Comparison of ENCODE assay signal across 8 cellular contexts in the genomic region with DNA sequence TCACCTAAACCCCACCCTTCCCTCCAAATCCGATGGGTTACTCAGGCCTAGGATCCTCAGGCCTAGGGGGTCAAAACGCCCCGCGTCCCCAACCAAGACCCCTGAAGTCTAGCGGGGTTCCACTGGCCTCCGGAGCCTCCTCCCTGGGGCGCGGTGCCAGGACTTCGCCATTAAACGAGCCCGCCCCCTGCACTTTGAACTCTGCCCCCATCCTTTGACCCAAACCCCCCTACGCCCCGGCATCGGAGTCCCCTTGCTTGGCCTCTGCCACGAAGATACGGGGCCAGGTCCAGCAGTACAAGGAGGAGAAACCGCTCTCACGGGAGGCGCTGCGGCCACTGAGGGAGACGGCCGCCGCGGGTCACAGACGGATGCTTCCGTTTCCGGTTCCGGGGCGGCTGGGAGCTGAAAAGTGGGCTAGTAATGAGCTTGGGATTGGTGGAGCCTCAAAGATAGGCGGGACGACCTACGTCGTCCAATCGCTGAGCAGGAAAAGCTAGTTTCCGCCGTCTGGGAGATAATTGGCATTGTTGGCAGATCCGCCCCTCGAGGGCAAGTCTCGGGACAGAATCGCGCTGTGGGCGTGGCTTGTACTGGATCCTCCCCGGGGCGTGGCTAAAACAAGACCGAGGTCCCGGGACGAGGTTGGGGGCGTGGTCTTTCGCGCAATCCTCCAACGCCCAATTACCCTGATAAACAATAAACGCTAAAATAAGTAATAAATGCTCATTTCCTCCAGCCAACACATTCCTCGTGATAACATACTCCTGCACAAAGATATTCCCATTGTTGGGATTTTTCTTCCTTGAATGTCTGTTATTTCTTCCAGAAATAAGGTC. TPM values are rescaled to one million over a fixed set of nuclear protein-coding genes. Genes with fewer than 3 reads are reported as not detected.
A peak's percentile ranks its signal among the peaks of the same experiment; 100 is the strongest.
DNase-seq lines count a peak whose midpoint lies in the region; ATAC-seq and TF ChIP-seq lines count a peak whose summit lies in the region.

No MANE protein-coding gene starts in this region.

- intact Hi-C loops in naive thymus-derived CD4-positive, alpha-beta T cell (cut with micrococcal nuclease): loop anchor here (1.0 to 10.0 kb wide), 20 partner anchors 12 to 524 kb away; a partner anchor contains a TSS

- H3K4me1 ChIP-seq in naive thymus-derived CD4-positive, alpha-beta T cell (ENCODE audit: control insufficient read depth in 2 of 2, insufficient read depth in 2 of 2, low read length in 2 of 2): peaks cover 9 to 11% of the 10 kb centered on the region in 2 donors

- peak overlapping the region; percentile 86 to 98 (median 96) for H3K4me3 Mint-ChIP-seq in naive thymus-derived CD4-positive, alpha-beta T cell
- H3K4me3 Mint-ChIP-seq in stimulated activated memory B cell treated with anti-CD40 and anti-IgM and Interleukin-4, amounts not matched to agents 10 μg/mL and 1 μg/mL and 100 μg/mL, for 72 hours: peak overlapping the region; percentile 95

- no peaks in the 10 kb centered on the region for H3K27me3 ChIP-seq in naive thymus-derived CD4-positive, alpha-beta T cell (ENCODE audit: control insufficient read depth in 2 of 2, insufficient read depth in 2 of 2, low read length in 2 of 2)

- H3K4me3 ChIP-seq in LNCaP clone FGC (ENCODE audit: low read depth, low read length) (peak overlapping the region; percentile 86), fibroblast of mammary gland (ENCODE audit: control insufficient read depth, low read depth, low read length) (peak overlapping the region; percentile 98)
- H3K4me3 ChIP-seq in naive thymus-derived CD4-positive, alpha-beta T cell (ENCODE audit: low read length): peak overlapping the region; percentile 93

- H3K9me3 ChIP-seq in naive thymus-derived CD4-positive, alpha-beta T cell (ENCODE audit: control insufficient read depth in 2 of 3, low read length in 3 of 3): no peaks in the 10 kb centered on the region

- no peaks in the 10 kb centered on the region for H3K36me3 ChIP-seq in naive thymus-derived CD4-positive, alpha-beta T cell (ENCODE audit: control insufficient read depth in 2 of 3, insufficient read depth in 3 of 3, low read length in 3 of 3)

- peaks cover 0 to 6% (median 0%) of the 10 kb centered on the region in 5 donors for H3K36me3 Mint-ChIP-seq in naive thymus-derived CD4-positive, alpha-beta T cell
- no peaks in the 10 kb centered on the region for H3K36me3 Mint-ChIP-seq in stimulated activated memory B cell treated with anti-CD40 and anti-IgM and Interleukin-4, amounts not matched to agents 10 μg/mL and 1 μg/mL and 100 μg/mL, for 72 hours

- H3K9me3 Mint-ChIP-seq in naive thymus-derived CD4-positive, alpha-beta T cell: peaks cover 0 to 3% (median 0%) of the 10 kb centered on the region in 11 donors
- no peaks in the 10 kb centered on the region for H3K9me3 Mint-ChIP-seq in stimulated activated memory B cell treated with anti-CD40 and anti-IgM and Interleukin-4, amounts not matched to agents 10 μg/mL and 1 μg/mL and 100 μg/mL, for 72 hours

- H3K27ac ChIP-seq in RWPE1: peak overlapping the region; percentile 89
- peak overlapping the region; percentile 87 for H3K27ac ChIP-seq in naive thymus-derived CD4-positive, alpha-beta T cell (ENCODE audit: low read depth, low read length)

- H3K4me1 Mint-ChIP-seq in naive thymus-derived CD4-positive, alpha-beta T cell: peaks cover 15 to 34% (median 29%) of the 10 kb centered on the region in 7 donors
- H3K4me1 Mint-ChIP-seq in stimulated activated memory B cell treated with anti-CD40 and anti-IgM and Interleukin-4, amounts not matched to agents 10 μg/mL and 1 μg/mL and 100 μg/mL, for 72 hours: peaks cover 16% of the 10 kb centered on the region

- peak overlapping the region; percentile 91 to 100 (median 97) for H3K27ac Mint-ChIP-seq in naive thymus-derived CD4-positive, alpha-beta T cell
- H3K27ac Mint-ChIP-seq in stimulated activated memory B cell treated with anti-CD40 and anti-IgM and Interleukin-4, amounts not matched to agents 10 μg/mL and 1 μg/mL and 100 μg/mL, for 72 hours: peak overlapping the region; percentile 97

- CTCF ChIA-PET in RWPE1 (lab: Yijun Ruan, JAX): interaction anchor here (0.5 to 2.6 kb wide), 10 partner anchors 49 to 322 kb away, joined by 3 to 10 read pairs (median 4); no protein-coding TSS in a partner anchor
- CTCF ChIA-PET in naive thymus-derived CD4-positive, alpha-beta T cell (lab: Charles Lee): interaction anchor here (0.5 to 3.5 kb wide), 23 partner anchors 9 to 692 kb away, joined by 3 to 32 read pairs (median 4); no protein-coding TSS in a partner anchor

- H3K27me3 Mint-ChIP-seq in naive thymus-derived CD4-positive, alpha-beta T cell: no peaks in the 10 kb centered on the region
- no peaks in the 10 kb centered on the region for H3K27me3 Mint-ChIP-seq in stimulated activated memory B cell treated with anti-CD40 and anti-IgM and Interleukin-4, amounts not matched to agents 10 μg/mL and 1 μg/mL and 100 μg/mL, for 72 hours

- DNase-seq in EL (peak; percentile 100), H4 (ENCODE audit: low spot score) (peak; percentile 99), LNCaP clone FGC (ENCODE audit: low read depth) (peak; percentile 99), RWPE1 (ENCODE audit: low spot score) (peak; percentile 100), fibroblast of mammary gland (ENCODE audit: low read depth) (peak; percentile 99)
- DNase-seq in activated T-helper 9 cell treated with anti-CD3 and anti-CD28 coated beads, Interleukin-2, amount 50 U/mL, for 16 hours (ENCODE audit: low read depth): peak; percentile 100
- DNase-seq in naive thymus-derived CD4-positive, alpha-beta T cell: peak; percentile 98 to 100 (median 100)

- POLR2A ChIA-PET in RWPE1 (lab: Yijun Ruan, JAX; ENCODE audit: low non-redundant PET): interaction anchor here (0.5 to 0.8 kb wide), 6 partner anchors 50 to 515 kb away, joined by 3 to 6 read pairs (median 4); a partner anchor contains a TSS
- POLR2A ChIA-PET in naive thymus-derived CD4-positive, alpha-beta T cell (lab: Charles Lee): interaction anchor here (0.5 to 2.5 kb wide), 23 partner anchors 12 to 1094 kb away, joined by 3 to 16 read pairs (median 3); a partner anchor contains a TSS

- peak; percentile 96 for ATAC-seq in naive thymus-derived CD4-positive, alpha-beta T cell
- ATAC-seq in stimulated activated memory B cell treated with anti-CD40 and anti-IgM and Interleukin-4, amounts not matched to agents 10 μg/mL and 1 μg/mL and 100 μg/mL, for 72 hours: peak; percentile 99

- TF ChIP-seq CTCF in LNCaP clone FGC (IDR thresholded peaks at IDR 0.05; ENCODE audit: control insufficient read depth, extremely low read depth, insufficient read depth) (no peak), RWPE1 (conservative IDR thresholded peaks at IDR 0.05; ENCODE audit: low read depth) (no peak), fibroblast of mammary gland (conservative IDR thresholded peaks at IDR 0.05; ENCODE audit: control insufficient read depth, insufficient read depth, low read depth, low read length) (no peak)

RNA-seq across cellular contexts. Expression of a gene that starts 5.7 kb away (rescaled TPM):
- 3.7 and 4.0 TPM in 2 replicates for total RNA-seq in H4 (2014; rRNA removed; shearing (Covaris generic))
- 1 to 10 TPM; 2.0 to 5.8 (median 4.3) TPM for total RNA-seq in naive thymus-derived CD4-positive, alpha-beta T cell
- 1 to 10 TPM; 2.6 to 3.3 TPM for polyA plus RNA-seq in naive thymus-derived CD4-positive, alpha-beta T cell

RNA-seq across cellular contexts. Expression of a gene that starts 26.9 kb away (rescaled TPM):
- 1.5 and 2.7 TPM in 2 replicates for total RNA-seq in H4 (2014; rRNA removed; shearing (Covaris generic))
- under 1 TPM in 2 of 5 experiments, not detected in 3; 0.60 to 0.64 TPM for total RNA-seq in naive thymus-derived CD4-positive, alpha-beta T cell
- polyA plus RNA-seq in naive thymus-derived CD4-positive, alpha-beta T cell: under 1 TPM in 1 of 2 donors, not detected in 1; 0.52 TPM

RNA-seq across cellular contexts. Expression of a gene that starts 49.8 kb away (rescaled TPM):
- total RNA-seq in H4 (2014; rRNA removed; shearing (Covaris generic)): 3.4 and 7.3 TPM in 2 replicates
- 1 to 10 TPM; 1.7 to 5.0 (median 2.2) TPM for total RNA-seq in naive thymus-derived CD4-positive, alpha-beta T cell
- polyA plus RNA-seq in naive thymus-derived CD4-positive, alpha-beta T cell: 1 to 10 TPM in 1 of 2 donors, under 1 TPM in 1; 0.97 to 4.3 TPM

Comparison
In these comparisons a context has a peak if more than half of its experiments do, and no peak if none do; other contexts are left out.
1. Peak in every context shown above with its lines: DNase-seq, ATAC-seq, H3K4me3 ChIP-seq and H3K27ac ChIP-seq.